8 cellular contexts compared by ENCODE assay signal in genomic region chr11:12331239-12331874, GRCh38. TPM values are rescaled to one million over a fixed set of nuclear protein-coding genes. Genes with fewer than 3 reads are reported as not detected.
DNase-seq lines count a peak whose midpoint lies in the region; ATAC-seq, FAIRE-seq and TF ChIP-seq lines count a peak whose summit lies in the region.

No MANE protein-coding gene starts in this region.

- dilution Hi-C loops in keratinocyte (cut with MboI; ENCODE audit: extremely low pct_ligation_motif_present, low sequenced_read_pairs), result no loop called here

- no peak overlapping the region for H2AFZ ChIP-seq in keratinocyte (ENCODE audit: control insufficient read depth, low read length)

- no peaks in the 10 kb centered on the region for H3K4me1 ChIP-seq in keratinocyte (ENCODE audit: control insufficient read depth, extremely low read depth, insufficient read depth, low read length)

- peaks cover 19 to 20% of the 10 kb centered on the region in 2 experiments for H3K36me3 ChIP-seq in keratinocyte (ENCODE audit: control insufficient read depth in 2 of 2, extremely low read depth in 1 of 2, insufficient read depth in 2 of 2, low read length in 2 of 2)

- no peak overlapping the region for H3K9ac ChIP-seq in keratinocyte (ENCODE audit: control insufficient read depth, extremely low read depth, insufficient read depth, low read length)

- in situ Hi-C loops in ACHN (cut with HindIII; ENCODE audit: low pct_ligation_motif_present, low pct_unique_long_range_greater_than_20kb, low sequenced_read_pairs), result no loop called here

- no peak overlapping the region for H3K4me2 ChIP-seq in keratinocyte (ENCODE audit: control insufficient read depth, extremely low read depth, insufficient read depth, low read depth, low read length)

- peak overlapping the region; percentile 14; the same call in 1 of the 2 replicates for H3K27ac ChIP-seq in VCaP
- H3K27ac ChIP-seq in caudate nucleus (ENCODE audit: low read depth, low read length), result peak overlapping the region; percentile 76
- H3K27ac ChIP-seq in keratinocyte (ENCODE audit: control insufficient read depth, insufficient read depth, low read length), result no peak overlapping the region

- TF ChIP-seq CTCF in VCaP (conservative IDR thresholded peaks at IDR 0.05) (peak; percentile 80), keratinocyte (optimal IDR thresholded peaks at IDR 0.05 in 1 of 3, IDR thresholded peaks at IDR 0.05 in 1 of 3, conservative IDR thresholded peaks at IDR 0.05 in 1 of 3; ENCODE audit: extremely low read depth in 1 of 3, insufficient read depth in 2 of 3, low read length in 3 of 3) (peak; percentile 63 to 82 (median 78))

- H4K20me1 ChIP-seq in keratinocyte (ENCODE audit: control insufficient read depth, extremely low read depth, insufficient read depth, low read length), result no peaks in the 10 kb centered on the region

- peak; percentile 69 for FAIRE-seq in keratinocyte (lab: Jason Lieb, UNC)

- H3K79me2 ChIP-seq in keratinocyte (ENCODE audit: control insufficient read depth, insufficient read depth, low read length), result no peaks in the 10 kb centered on the region

- H3K27me3 ChIP-seq in keratinocyte (ENCODE audit: control insufficient read depth, extremely low read depth, insufficient read depth, low read length), result no peaks in the 10 kb centered on the region

- H3K4me3 ChIP-seq in keratinocyte (ENCODE audit: control insufficient read depth in 2 of 3, extremely low read depth in 1 of 3, insufficient read depth in 2 of 3, low read depth in 1 of 3, low read length in 3 of 3), result no peak overlapping the region

- no peak for ATAC-seq in HG03139 (IDR thresholded peaks at IDR 0.05; ENCODE audit: unreplicated experiment)

- no peaks in the 10 kb centered on the region for H3K9me3 ChIP-seq in keratinocyte (ENCODE audit: control insufficient read depth, low read depth, low read length)

- DNase-seq in ACHN (peak; percentile 81), GOT3 (lab: John Stamatoyannopoulos, UW) (peak; percentile 9), NCI-H2196 (lab: John Stamatoyannopoulos, UW; ENCODE audit: unreplicated experiment) (peak; percentile 94), caudate nucleus (lab: John Stamatoyannopoulos, UW) (peak in 58 of 61 donors; percentile 17 to 93 (median 68)), keratinocyte (ENCODE audit: low read depth, low spot score) (peak; percentile 35)
- DNase-seq in stimulated activated CD4-positive, alpha-beta T cell treated with anti-CD3 and anti-CD28 coated beads, Interleukin-1b, Interleukin-23, amount 100 ng/mL, for 24 hours (ENCODE audit: low read depth in 4 of 4, low spot score in 1 of 4), result peak; percentile 35 to 51 (median 45)

- no peaks in the 10 kb centered on the region for H3K9me1 ChIP-seq in keratinocyte (ENCODE audit: control insufficient read depth, extremely low read depth, insufficient read depth, low read length)

RNA-seq across cellular contexts. Expression of gene PARVA, which starts 46.0 kb away (rescaled TPM):
- polyA plus RNA-seq in keratinocyte, result 21.1 to 47.8 TPM (median 28.9 TPM) in 3 replicates
- 19.1 TPM for polyA plus RNA-seq in keratinocyte (2011; ENCODE audit: low read depth)
- polyA plus RNA-seq in keratinocyte (2011; cell fraction: cytosol; rRNA removed), result 37.9 and 50.8 TPM in 2 replicates
- 28.1 and 28.2 TPM in 2 replicates for polyA plus RNA-seq in keratinocyte (2011; cell fraction: nucleus; rRNA removed)
- polyA plus RNA-seq in keratinocyte (2012; ENCODE audit: low replicate concordance), result 18.1 and 37.9 TPM in 2 replicates
- polyA minus RNA-seq in keratinocyte, result 32.1 to 41.8 TPM (median 37.0 TPM) in 3 replicates
- polyA minus RNA-seq in keratinocyte (2011; cell fraction: cytosol; rRNA and poly(A)+ RNA removed), result 27.6 TPM
- 16.5 and 37.0 TPM in 2 replicates for polyA minus RNA-seq in keratinocyte (2011; cell fraction: nucleus; rRNA and poly(A)+ RNA removed)

Comparison
In these comparisons a context has a peak if more than half of its experiments do, and no peak if none do; other contexts are left out.
1. DNase-seq: peak in every context shown above with its lines; median percentile 94 in NCI-H2196; 81 in ACHN; 68 in caudate nucleus; 45 in stimulated activated CD4-positive, alpha-beta T cell treated with anti-CD3 and anti-CD28 coated beads, Interleukin-1b, Interleukin-23, amount 100 ng/mL, for 24 hours; 35 in keratinocyte; 9 in GOT3.